In the genomic region with DNA sequence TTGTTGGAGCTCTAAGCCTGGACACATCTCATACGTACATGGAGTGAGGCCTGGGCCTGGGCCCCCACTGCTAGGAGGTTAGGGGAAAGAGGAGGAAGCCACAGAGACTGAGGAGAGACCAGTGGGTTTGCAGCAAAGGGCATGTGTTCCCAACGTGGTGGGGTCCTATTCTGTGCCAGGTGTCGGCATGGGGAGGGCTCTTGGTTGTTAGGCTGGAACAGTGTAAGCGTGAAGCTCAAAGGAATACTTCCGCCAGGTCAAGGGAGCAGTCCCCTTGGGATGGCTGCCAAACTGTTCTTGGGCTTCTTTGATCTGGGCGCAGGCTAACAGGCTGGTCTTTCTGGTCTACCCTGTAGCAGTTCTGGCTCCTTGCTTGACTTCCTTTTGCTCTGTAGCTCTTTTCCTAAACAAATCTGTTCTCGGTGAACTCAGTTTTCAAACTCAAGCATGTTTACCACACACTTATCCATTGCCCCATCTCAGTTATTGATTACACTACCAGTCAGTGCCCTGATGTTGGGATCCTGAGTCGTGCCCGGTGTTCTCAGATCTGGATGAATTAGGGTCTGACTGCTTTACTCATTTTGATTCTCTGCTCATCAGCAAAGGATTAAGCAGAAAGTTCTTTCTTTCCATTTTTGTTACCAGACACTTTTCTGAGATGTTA, we compare ENCODE assay signal across 1 cellular context.
TF ChIP-seq lines count a peak whose summit lies in the region.

No MANE protein-coding gene starts in this region.

TF ChIP-seq in WTC11, 78 proteins besides CTCF, POLR2A, EP300 and RAD21 (continued from another document):
- TF ChIP-seq, protein P1, sequence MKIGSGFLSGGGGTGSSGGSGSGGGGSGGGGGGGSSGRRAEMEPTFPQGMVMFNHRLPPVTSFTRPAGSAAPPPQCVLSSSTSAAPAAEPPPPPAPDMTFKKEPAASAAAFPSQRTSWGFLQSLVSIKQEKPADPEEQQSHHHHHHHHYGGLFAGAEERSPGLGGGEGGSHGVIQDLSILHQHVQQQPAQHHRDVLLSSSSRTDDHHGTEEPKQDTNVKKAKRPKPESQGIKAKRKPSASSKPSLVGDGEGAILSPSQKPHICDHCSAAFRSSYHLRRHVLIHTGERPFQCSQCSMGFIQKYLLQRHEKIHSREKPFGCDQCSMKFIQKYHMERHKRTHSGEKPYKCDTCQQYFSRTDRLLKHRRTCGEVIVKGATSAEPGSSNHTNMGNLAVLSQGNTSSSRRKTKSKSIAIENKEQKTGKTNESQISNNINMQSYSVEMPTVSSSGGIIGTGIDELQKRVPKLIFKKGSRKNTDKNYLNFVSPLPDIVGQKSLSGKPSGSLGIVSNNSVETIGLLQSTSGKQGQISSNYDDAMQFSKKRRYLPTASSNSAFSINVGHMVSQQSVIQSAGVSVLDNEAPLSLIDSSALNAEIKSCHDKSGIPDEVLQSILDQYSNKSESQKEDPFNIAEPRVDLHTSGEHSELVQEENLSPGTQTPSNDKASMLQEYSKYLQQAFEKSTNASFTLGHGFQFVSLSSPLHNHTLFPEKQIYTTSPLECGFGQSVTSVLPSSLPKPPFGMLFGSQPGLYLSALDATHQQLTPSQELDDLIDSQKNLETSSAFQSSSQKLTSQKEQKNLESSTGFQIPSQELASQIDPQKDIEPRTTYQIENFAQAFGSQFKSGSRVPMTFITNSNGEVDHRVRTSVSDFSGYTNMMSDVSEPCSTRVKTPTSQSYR (CRISPR knock-in tag; IDR thresholded peaks at IDR 0.05), result no peak
- TF ChIP-seq TCF7 (CRISPR knock-in tag; IDR thresholded peaks at IDR 0.05; ENCODE audit: low read depth) (no peak), SMAD3 (CRISPR knock-in tag; IDR thresholded peaks at IDR 0.05; ENCODE audit: borderline replicate concordance) (no peak)
- TF ChIP-seq, protein P2, sequence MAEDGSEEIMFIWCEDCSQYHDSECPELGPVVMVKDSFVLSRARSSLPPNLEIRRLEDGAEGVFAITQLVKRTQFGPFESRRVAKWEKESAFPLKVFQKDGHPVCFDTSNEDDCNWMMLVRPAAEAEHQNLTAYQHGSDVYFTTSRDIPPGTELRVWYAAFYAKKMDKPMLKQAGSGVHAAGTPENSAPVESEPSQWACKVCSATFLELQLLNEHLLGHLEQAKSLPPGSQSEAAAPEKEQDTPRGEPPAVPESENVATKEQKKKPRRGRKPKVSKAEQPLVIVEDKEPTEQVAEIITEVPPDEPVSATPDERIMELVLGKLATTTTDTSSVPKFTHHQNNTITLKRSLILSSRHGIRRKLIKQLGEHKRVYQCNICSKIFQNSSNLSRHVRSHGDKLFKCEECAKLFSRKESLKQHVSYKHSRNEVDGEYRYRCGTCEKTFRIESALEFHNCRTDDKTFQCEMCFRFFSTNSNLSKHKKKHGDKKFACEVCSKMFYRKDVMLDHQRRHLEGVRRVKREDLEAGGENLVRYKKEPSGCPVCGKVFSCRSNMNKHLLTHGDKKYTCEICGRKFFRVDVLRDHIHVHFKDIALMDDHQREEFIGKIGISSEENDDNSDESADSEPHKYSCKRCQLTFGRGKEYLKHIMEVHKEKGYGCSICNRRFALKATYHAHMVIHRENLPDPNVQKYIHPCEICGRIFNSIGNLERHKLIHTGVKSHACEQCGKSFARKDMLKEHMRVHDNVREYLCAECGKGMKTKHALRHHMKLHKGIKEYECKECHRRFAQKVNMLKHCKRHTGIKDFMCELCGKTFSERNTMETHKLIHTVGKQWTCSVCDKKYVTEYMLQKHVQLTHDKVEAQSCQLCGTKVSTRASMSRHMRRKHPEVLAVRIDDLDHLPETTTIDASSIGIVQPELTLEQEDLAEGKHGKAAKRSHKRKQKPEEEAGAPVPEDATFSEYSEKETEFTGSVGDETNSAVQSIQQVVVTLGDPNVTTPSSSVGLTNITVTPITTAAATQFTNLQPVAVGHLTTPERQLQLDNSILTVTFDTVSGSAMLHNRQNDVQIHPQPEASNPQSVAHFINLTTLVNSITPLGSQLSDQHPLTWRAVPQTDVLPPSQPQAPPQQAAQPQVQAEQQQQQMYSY (CRISPR knock-in tag; IDR thresholded peaks at IDR 0.05), result no peak
- TF ChIP-seq, protein P3, sequence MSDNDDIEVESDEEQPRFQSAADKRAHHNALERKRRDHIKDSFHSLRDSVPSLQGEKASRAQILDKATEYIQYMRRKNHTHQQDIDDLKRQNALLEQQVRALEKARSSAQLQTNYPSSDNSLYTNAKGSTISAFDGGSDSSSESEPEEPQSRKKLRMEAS (CRISPR knock-in tag; IDR thresholded peaks at IDR 0.05), result no peak
TF ChIP-seq in WTC11: peak in this region for 0.
